ENCODE assay signal across 1 cellular context in the genomic region with DNA sequence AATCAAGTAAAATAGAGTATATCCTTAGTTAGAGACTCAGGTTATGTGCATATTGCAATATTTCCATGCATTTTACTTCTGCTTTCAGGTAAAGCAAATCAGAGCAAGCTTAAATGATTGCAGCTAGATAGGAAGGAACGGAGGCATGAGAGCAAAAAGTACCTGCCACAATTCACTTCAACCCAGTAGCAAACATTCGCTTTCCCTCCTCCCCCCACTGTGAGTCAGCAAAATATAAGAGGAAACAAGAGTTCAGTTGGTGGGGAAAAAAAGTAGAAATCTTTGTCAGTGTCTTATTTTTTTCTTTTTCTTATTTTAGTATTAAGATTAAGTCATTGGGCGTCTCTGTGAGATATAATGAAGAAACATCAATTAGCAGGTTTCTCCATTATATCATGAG.
TF ChIP-seq lines count a peak whose summit lies in the region.

No MANE protein-coding gene starts in this region.

TF ChIP-seq in GM23338, 12 proteins besides CTCF, POLR2A, EP300 and RAD21 (continued from another document):
- TF ChIP-seq, protein P1, sequence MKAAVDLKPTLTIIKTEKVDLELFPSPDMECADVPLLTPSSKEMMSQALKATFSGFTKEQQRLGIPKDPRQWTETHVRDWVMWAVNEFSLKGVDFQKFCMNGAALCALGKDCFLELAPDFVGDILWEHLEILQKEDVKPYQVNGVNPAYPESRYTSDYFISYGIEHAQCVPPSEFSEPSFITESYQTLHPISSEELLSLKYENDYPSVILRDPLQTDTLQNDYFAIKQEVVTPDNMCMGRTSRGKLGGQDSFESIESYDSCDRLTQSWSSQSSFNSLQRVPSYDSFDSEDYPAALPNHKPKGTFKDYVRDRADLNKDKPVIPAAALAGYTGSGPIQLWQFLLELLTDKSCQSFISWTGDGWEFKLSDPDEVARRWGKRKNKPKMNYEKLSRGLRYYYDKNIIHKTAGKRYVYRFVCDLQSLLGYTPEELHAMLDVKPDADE (IDR thresholded peaks at IDR 0.05): no peak
- TF ChIP-seq, protein P2, sequence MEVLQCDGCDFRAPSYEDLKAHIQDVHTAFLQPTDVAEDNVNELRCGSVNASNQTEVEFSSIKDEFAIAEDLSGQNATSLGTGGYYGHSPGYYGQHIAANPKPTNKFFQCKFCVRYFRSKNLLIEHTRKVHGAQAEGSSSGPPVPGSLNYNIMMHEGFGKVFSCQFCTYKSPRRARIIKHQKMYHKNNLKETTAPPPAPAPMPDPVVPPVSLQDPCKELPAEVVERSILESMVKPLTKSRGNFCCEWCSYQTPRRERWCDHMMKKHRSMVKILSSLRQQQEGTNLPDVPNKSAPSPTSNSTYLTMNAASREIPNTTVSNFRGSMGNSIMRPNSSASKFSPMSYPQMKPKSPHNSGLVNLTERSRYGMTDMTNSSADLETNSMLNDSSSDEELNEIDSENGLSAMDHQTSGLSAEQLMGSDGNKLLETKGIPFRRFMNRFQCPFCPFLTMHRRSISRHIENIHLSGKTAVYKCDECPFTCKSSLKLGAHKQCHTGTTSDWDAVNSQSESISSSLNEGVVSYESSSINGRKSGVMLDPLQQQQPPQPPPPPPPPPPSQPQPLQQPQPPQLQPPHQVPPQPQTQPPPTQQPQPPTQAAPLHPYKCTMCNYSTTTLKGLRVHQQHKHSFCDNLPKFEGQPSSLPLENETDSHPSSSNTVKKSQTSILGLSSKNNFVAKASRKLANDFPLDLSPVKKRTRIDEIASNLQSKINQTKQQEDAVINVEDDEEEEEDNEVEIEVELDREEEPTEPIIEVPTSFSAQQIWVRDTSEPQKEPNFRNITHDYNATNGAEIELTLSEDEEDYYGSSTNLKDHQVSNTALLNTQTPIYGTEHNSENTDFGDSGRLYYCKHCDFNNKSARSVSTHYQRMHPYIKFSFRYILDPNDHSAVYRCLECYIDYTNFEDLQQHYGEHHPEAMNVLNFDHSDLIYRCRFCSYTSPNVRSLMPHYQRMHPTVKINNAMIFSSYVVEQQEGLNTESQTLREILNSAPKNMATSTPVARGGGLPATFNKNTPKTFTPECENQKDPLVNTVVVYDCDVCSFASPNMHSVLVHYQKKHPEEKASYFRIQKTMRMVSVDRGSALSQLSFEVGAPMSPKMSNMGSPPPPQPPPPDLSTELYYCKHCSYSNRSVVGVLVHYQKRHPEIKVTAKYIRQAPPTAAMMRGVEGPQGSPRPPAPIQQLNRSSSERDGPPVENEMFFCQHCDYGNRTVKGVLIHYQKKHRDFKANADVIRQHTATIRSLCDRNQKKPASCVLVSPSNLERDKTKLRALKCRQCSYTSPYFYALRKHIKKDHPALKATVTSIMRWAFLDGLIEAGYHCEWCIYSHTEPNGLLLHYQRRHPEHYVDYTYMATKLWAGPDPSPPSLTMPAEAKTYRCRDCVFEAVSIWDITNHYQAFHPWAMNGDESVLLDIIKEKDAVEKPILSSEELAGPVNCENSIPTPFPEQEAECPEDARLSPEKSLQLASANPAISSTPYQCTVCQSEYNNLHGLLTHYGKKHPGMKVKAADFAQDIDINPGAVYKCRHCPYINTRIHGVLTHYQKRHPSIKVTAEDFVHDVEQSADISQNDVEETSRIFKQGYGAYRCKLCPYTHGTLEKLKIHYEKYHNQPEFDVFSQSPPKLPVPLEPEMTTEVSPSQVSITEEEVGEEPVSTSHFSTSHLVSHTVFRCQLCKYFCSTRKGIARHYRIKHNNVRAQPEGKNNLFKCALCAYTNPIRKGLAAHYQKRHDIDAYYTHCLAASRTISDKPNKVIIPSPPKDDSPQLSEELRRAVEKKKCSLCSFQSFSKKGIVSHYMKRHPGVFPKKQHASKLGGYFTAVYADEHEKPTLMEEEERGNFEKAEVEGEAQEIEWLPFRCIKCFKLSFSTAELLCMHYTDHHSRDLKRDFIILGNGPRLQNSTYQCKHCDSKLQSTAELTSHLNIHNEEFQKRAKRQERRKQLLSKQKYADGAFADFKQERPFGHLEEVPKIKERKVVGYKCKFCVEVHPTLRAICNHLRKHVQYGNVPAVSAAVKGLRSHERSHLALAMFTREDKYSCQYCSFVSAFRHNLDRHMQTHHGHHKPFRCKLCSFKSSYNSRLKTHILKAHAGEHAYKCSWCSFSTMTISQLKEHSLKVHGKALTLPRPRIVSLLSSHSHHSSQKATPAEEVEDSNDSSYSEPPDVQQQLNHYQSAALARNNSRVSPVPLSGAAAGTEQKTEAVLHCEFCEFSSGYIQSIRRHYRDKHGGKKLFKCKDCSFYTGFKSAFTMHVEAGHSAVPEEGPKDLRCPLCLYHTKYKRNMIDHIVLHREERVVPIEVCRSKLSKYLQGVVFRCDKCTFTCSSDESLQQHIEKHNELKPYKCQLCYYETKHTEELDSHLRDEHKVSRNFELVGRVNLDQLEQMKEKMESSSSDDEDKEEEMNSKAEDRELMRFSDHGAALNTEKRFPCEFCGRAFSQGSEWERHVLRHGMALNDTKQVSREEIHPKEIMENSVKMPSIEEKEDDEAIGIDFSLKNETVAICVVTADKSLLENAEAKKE (CRISPR knock-in tag; IDR thresholded peaks at IDR 0.05): no peak
